ENCODE assay signal across 19 cellular contexts in the genomic region with DNA sequence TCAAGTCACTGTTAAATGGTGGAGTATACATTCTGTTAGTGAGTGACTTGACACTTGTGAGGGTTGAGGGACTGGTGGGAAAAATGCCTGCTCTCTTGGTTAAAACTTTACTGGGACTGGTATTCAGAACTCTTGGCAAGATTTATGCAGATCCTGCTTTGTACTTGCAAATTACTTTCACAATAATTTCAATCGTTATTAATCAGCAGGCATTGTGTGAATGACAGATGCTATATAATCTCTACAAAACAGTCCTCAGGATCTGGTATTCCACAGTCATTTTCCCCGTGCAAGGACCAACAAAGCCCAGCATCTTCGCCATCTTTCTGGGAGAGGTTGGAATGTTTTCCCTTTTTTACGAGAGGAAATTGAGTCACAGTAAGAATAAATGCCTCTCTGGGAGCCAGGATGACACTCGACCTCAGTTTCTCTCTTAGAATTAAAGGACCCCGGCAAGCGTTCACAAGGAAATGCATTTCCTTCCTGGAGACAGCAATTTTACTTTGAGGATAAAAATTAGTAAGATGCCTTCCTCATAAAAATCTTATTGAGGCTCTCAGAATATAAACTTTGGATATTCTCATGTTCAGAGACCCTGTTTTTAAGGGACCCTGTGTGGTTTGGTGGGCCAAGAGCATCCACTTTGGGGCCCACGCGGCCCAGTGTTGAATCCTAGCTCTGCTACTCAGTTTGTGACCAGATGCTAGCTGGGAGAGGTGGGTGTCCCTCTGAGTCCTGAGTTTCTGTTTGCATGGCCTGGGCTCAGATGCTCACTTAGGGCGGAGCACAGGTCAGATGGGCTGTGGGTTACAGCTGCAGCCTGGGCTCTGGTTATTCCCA. TPM values are rescaled to one million over a fixed set of nuclear protein-coding genes. Genes with fewer than 3 reads are reported as not detected.
DNase-seq lines count a peak whose midpoint lies in the region; ATAC-seq and TF ChIP-seq lines count a peak whose summit lies in the region.
"Had no signal": no experiment of that assay in that cellular context is flagged by ENCODE, and none has a peak within 500 bp of the region (broad histone marks: within the 10 kb centered on the region; RNA-seq: fewer than 3 reads in every experiment).

No MANE protein-coding gene starts in this region.

- no peak for ATAC-seq in T-cell (replicated peaks in 1 of 4)
- ATAC-seq in HG02840 (IDR thresholded peaks at IDR 0.05; ENCODE audit: low FRiP score, unreplicated experiment) = no peak
- ATAC-seq: activated T-cell treated with anti-CD3 and anti-CD28 coated beads, Interleukin-2, amount 50 U/mL, for 4 hours; upper lobe of right lung had no signal

- no peak for TF ChIP-seq CTCF in neural progenitor cell (IDR thresholded peaks at IDR 0.05)
- no peak for TF ChIP-seq CTCF in osteocyte (IDR thresholded peaks at IDR 0.05)

- H3F3A ChIP-seq in neural progenitor cell (ENCODE audit: low read depth) = no peaks in the 10 kb centered on the region

- H3K4me3 ChIP-seq in neural progenitor cell = no peak overlapping the region
- H3K4me3 ChIP-seq: upper lobe of right lung had no signal

- H3K27me3 Mint-ChIP-seq in activated CD4-positive, alpha-beta T cell treated with anti-CD3 and anti-CD28 coated beads, Interleukin-2, amount 10 ng/mL, durations not matched to agents 24 days and 14 days = peaks cover under 1% of the 10 kb centered on the region
- no peaks in the 10 kb centered on the region for H3K27me3 Mint-ChIP-seq in T-cell
- no peaks in the 10 kb centered on the region for H3K27me3 Mint-ChIP-seq in neural progenitor cell (ENCODE audit: insufficient read depth, low read depth)
- H3K27me3 Mint-ChIP-seq in osteocyte (ENCODE audit: unreplicated experiment) = peaks cover 36% of the 10 kb centered on the region

- no peaks in the 10 kb centered on the region for H3K36me3 ChIP-seq in neural progenitor cell
- H3K36me3 ChIP-seq: upper lobe of right lung had no signal

- H3K4me1 Mint-ChIP-seq in activated CD4-positive, alpha-beta T cell treated with anti-CD3 and anti-CD28 coated beads, Interleukin-2, amount 10 ng/mL, durations not matched to agents 24 days and 14 days = peaks cover 58% of the 10 kb centered on the region
- H3K4me1 Mint-ChIP-seq in T-cell (peaks cover 61 to 71% (median 66%) of the 10 kb centered on the region in 3 donors), neural progenitor cell (peaks cover 20% of the 10 kb centered on the region), osteocyte (ENCODE audit: unreplicated experiment) (no peaks in the 10 kb centered on the region)

- H3K4me2 ChIP-seq in neural progenitor cell = no peak overlapping the region

- H3K4me3 Mint-ChIP-seq in activated CD4-positive, alpha-beta T cell treated with anti-CD3 and anti-CD28 coated beads, Interleukin-2, amount 10 ng/mL, durations not matched to agents 24 days and 14 days = no peak overlapping the region
- no peak overlapping the region for H3K4me3 Mint-ChIP-seq in T-cell
- H3K4me3 Mint-ChIP-seq in neural progenitor cell = no peak overlapping the region
- no peak overlapping the region for H3K4me3 Mint-ChIP-seq in osteocyte (ENCODE audit: unreplicated experiment)
- H3K4me3 Mint-ChIP-seq: activated T-cell treated with anti-CD3 and anti-CD28 coated beads, Interleukin-2, amount 50 U/mL, for 4 hours; H9 had no signal

- no peaks in the 10 kb centered on the region for H3K79me2 ChIP-seq in neural progenitor cell (ENCODE audit: low read depth)

- CTCF ChIA-PET in T-cell (lab: Charles Lee) = interaction anchor here in 1 of 2 donors (1.2 to 3.6 kb wide), 2 partner anchors 12 to 47 kb away, joined by 3 to 27 read pairs; no protein-coding TSS in a partner anchor

- DNase-seq in activated CD4-positive, alpha-beta T cell treated with anti-CD3 and anti-CD28 coated beads, Interleukin-2, amount 10 ng/mL, durations not matched to agents 24 days and 14 days = peak; percentile 55
- no peak for DNase-seq in activated CD4-positive, alpha-beta T cell treated with anti-CD3 and anti-CD28 coated beads, Interleukin-2, amount 50 U/mL, for 48 hours
- DNase-seq in HT1080 (ENCODE audit: low read depth) = peak; percentile 36
- no peak for DNase-seq in T-cell
- peak; percentile 6 for DNase-seq in neural progenitor cell (ENCODE audit: low spot score)
- no peak for DNase-seq in osteocyte (ENCODE audit: extremely low spot score, unreplicated experiment)
- DNase-seq in GM19240 (ENCODE audit: insufficient read length, low spot score) = no peak
- DNase-seq: activated CD4-positive, alpha-beta T cell treated with anti-CD3 and anti-CD28 coated beads for 1 hour; activated naive CD4-positive, alpha-beta T cell treated with Interleukin-2 at 50 U/mL for 16 hours; activated T-cell treated with anti-CD3 and anti-CD28 coated beads, Interleukin-2, amount 50 U/mL, for 4 hours; COR-L47; cortex of kidney; H9; KG1; midbrain; NCI-H1694 treated with DMSO at 0.1 percent for 48 hours; upper lobe of right lung had no signal

- H3K27ac Mint-ChIP-seq in activated CD4-positive, alpha-beta T cell treated with anti-CD3 and anti-CD28 coated beads, Interleukin-2, amount 10 ng/mL, durations not matched to agents 24 days and 14 days = no peak overlapping the region
- H3K27ac Mint-ChIP-seq in T-cell = peak overlapping the region; percentile 50 to 64
- no peak overlapping the region for H3K27ac Mint-ChIP-seq in neural progenitor cell
- H3K27ac Mint-ChIP-seq in osteocyte (ENCODE audit: unreplicated experiment) = no peak overlapping the region
- H3K27ac Mint-ChIP-seq: nephron had no signal

- intact Hi-C loops in activated CD4-positive, alpha-beta T cell treated with anti-CD3 and anti-CD28 coated beads, Interleukin-2, amount 10 ng/mL, durations not matched to agents 24 days and 14 days (cut with micrococcal nuclease) = loop anchor here (5.0 to 10.0 kb wide), 6 partner anchors 193 to 905 kb away; partner anchors contain the start of gene TBC1D5

- peaks cover 18% of the 10 kb centered on the region for H3K4me1 ChIP-seq in neural progenitor cell

- H3K36me3 Mint-ChIP-seq in activated CD4-positive, alpha-beta T cell treated with anti-CD3 and anti-CD28 coated beads, Interleukin-2, amount 10 ng/mL, durations not matched to agents 24 days and 14 days (ENCODE audit: low read depth) = no peaks in the 10 kb centered on the region
- H3K36me3 Mint-ChIP-seq in T-cell = no peaks in the 10 kb centered on the region
- no peaks in the 10 kb centered on the region for H3K36me3 Mint-ChIP-seq in neural progenitor cell
- no peaks in the 10 kb centered on the region for H3K36me3 Mint-ChIP-seq in osteocyte (ENCODE audit: unreplicated experiment)

- no peak overlapping the region for H3K27ac ChIP-seq in neural progenitor cell
- H3K27ac ChIP-seq: upper lobe of right lung had no signal

- peak overlapping the region; percentile 63 for H2AFZ ChIP-seq in neural progenitor cell (replicated peaks)

- H3K9me3 ChIP-seq in neural progenitor cell (ENCODE audit: low read depth) = no peaks in the 10 kb centered on the region
- H3K9me3 ChIP-seq: upper lobe of right lung had no signal

- no peaks in the 10 kb centered on the region for H4K20me1 ChIP-seq in neural progenitor cell (ENCODE audit: low read depth)

- no peaks in the 10 kb centered on the region for H3K27me3 ChIP-seq in neural progenitor cell
- H3K27me3 ChIP-seq: upper lobe of right lung had no signal

- POLR2A ChIA-PET in T-cell (lab: Charles Lee) = no interaction called here

- no peaks in the 10 kb centered on the region for H3K9me3 Mint-ChIP-seq in activated CD4-positive, alpha-beta T cell treated with anti-CD3 and anti-CD28 coated beads, Interleukin-2, amount 10 ng/mL, durations not matched to agents 24 days and 14 days
- H3K9me3 Mint-ChIP-seq in T-cell (no peaks in the 10 kb centered on the region), neural progenitor cell (no peaks in the 10 kb centered on the region), osteocyte (ENCODE audit: unreplicated experiment) (no peaks in the 10 kb centered on the region)
- H3K9me3 Mint-ChIP-seq: activated T-cell treated with anti-CD3 and anti-CD28 coated beads, Interleukin-2, amount 50 U/mL, for 4 hours; H9; nephron had no signal

- no peak overlapping the region for H3K9ac ChIP-seq in neural progenitor cell

RNA-seq across cellular contexts. Expression of gene PLCL2, which starts 45.3 kb away (rescaled TPM):
- 14.8 and 15.2 TPM in 2 replicates for total RNA-seq in activated CD4-positive, alpha-beta T cell treated with anti-CD3 and anti-CD28 coated beads, Interleukin-2, amount 10 ng/mL, durations not matched to agents 24 days and 14 days
- 11.1 and 11.5 TPM in 2 replicates for total RNA-seq in HT1080 (2014; rRNA removed; shearing (Covaris generic))
- polyA plus RNA-seq in HT1080 (2015; cell fraction: cytosol; rRNA removed) = 5.2 and 5.7 TPM in 2 replicates
- polyA plus RNA-seq in HT1080 (2015; cell fraction: nucleus; rRNA removed) = 3.5 and 4.1 TPM in 2 replicates
- 10 to 100 TPM; 53.4 to 68.1 (median 60.9) TPM for total RNA-seq in T-cell
- total RNA-seq in neural progenitor cell (ENCODE audit: low replicate concordance) = 23.7 and 26.4 TPM in 2 replicates
- 1.8 and 2.1 TPM in 2 replicates for total RNA-seq in osteocyte

Comparison
In these comparisons a context has a peak if more than half of its experiments do, and no peak if none do; other contexts are left out.
1. DNase-seq: peak in activated CD4-positive, alpha-beta T cell treated with anti-CD3 and anti-CD28 coated beads, Interleukin-2, amount 10 ng/mL, durations not matched to agents 24 days and 14 days (single experiment), HT1080 (single experiment) and neural progenitor cell (single experiment); none in activated CD4-positive, alpha-beta T cell treated with anti-CD3 and anti-CD28 coated beads, Interleukin-2, amount 50 U/mL, for 48 hours (0 of 2), T-cell (0 of 34), osteocyte (single experiment) and GM19240 (single experiment).
2. H3K27ac Mint-ChIP-seq: peak in T-cell (2 of 2); none in activated CD4-positive, alpha-beta T cell treated with anti-CD3 and anti-CD28 coated beads, Interleukin-2, amount 10 ng/mL, durations not matched to agents 24 days and 14 days (single experiment), neural progenitor cell (single experiment) and osteocyte (single experiment).